ENCODE assay signal across 7 cellular contexts in the genomic region with DNA sequence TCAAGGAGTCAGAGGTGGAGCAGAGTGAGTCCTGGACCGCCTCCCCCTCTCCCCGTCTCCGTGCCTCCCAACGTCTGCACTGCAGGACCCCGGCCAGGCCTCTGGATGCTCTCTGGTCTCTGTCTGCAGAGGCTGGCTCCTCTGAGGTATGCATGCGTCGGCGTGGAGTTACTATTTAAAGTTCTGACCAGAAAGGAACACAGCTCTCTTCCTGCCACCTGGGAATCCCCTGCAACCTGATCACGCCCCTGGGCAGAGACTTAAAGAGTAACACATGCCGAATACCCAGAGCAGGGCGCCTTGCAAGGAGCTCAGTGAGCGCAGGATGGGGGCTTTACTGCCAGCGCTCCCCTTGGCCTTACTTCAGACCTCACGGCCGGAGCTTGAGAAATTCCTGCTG. TPM values are rescaled to one million over a fixed set of nuclear protein-coding genes. Genes with fewer than 3 reads are reported as not detected.
A peak's percentile ranks its signal among the peaks of the same experiment; 100 is the strongest.
DNase-seq lines count a peak whose midpoint lies in the region; ATAC-seq and TF ChIP-seq lines count a peak whose summit lies in the region.

No MANE protein-coding gene starts in this region.

- H3K36me3 ChIP-seq in testis (ENCODE audit: low read depth, missing control alignments), result no peaks in the 10 kb centered on the region

- peak; percentile 26 to 44 (median 36) for DNase-seq in immature natural killer cell
- DNase-seq in testis, result peak; percentile 66
- DNase-seq in AG08395 (ENCODE audit: low spot score), result no peak
- DNase-seq in occipital lobe (lab: John Stamatoyannopoulos, UW), result no peak

- H3K9me3 Mint-ChIP-seq in activated T-helper 17 cell treated with anti-CD3 and anti-CD28 coated beads, Interleukin-2, amount 50 U/mL, for 72 hours, result no peaks in the 10 kb centered on the region
- H3K9me3 Mint-ChIP-seq in immature natural killer cell, result no peaks in the 10 kb centered on the region

- no peak for TF ChIP-seq CTCF in testis (IDR thresholded peaks at IDR 0.05)

- peak overlapping the region; percentile 61 for H3K27ac Mint-ChIP-seq in activated T-helper 17 cell treated with anti-CD3 and anti-CD28 coated beads, Interleukin-2, amount 50 U/mL, for 72 hours
- H3K27ac Mint-ChIP-seq in immature natural killer cell, result peak overlapping the region; percentile 88 to 97 (median 91)

- H3K27me3 ChIP-seq in testis, result no peaks in the 10 kb centered on the region

- H3K4me1 Mint-ChIP-seq in activated T-helper 17 cell treated with anti-CD3 and anti-CD28 coated beads, Interleukin-2, amount 50 U/mL, for 72 hours, result peaks cover 72% of the 10 kb centered on the region
- H3K4me1 Mint-ChIP-seq in immature natural killer cell, result peaks cover 92 to 100% of the 10 kb centered on the region in 2 donors

- WGBS in testis, 2 donors, result 27 to 35% methylated on average over 6 to 15 of the region's 15 CpGs

- H3K36me3 Mint-ChIP-seq in activated T-helper 17 cell treated with anti-CD3 and anti-CD28 coated beads, Interleukin-2, amount 50 U/mL, for 72 hours (ENCODE audit: low read depth), result peaks cover 98% of the 10 kb centered on the region
- H3K36me3 Mint-ChIP-seq in immature natural killer cell, result peaks cover 30 to 63% (median 39%) of the 10 kb centered on the region in 3 donors

- H3K9me3 ChIP-seq in testis, result no peaks in the 10 kb centered on the region

- H3K4me3 ChIP-seq in testis, result no peak overlapping the region

- ATAC-seq in GM19467 (IDR thresholded peaks at IDR 0.05; ENCODE audit: unreplicated experiment) (peak; percentile 76), HG03460 (IDR thresholded peaks at IDR 0.05; ENCODE audit: unreplicated experiment) (peak; percentile 91)
- ATAC-seq in activated T-helper 17 cell treated with anti-CD3 and anti-CD28 coated beads, Interleukin-2, amount 50 U/mL, for 72 hours (replicated peaks), result peak; percentile 97

- peak overlapping the region; percentile 76 for H3K4me3 Mint-ChIP-seq in activated T-helper 17 cell treated with anti-CD3 and anti-CD28 coated beads, Interleukin-2, amount 50 U/mL, for 72 hours
- H3K4me3 Mint-ChIP-seq in immature natural killer cell, result peak overlapping the region; percentile 63 to 77 (median 73)

- intact Hi-C loops in testis (cut with DNase I; ENCODE audit: low total_unique reads), result no loop called here

- H3K27me3 Mint-ChIP-seq in activated T-helper 17 cell treated with anti-CD3 and anti-CD28 coated beads, Interleukin-2, amount 50 U/mL, for 72 hours, result no peaks in the 10 kb centered on the region
- H3K27me3 Mint-ChIP-seq in immature natural killer cell (ENCODE audit: low read depth in 3 of 3), result peaks cover 2 to 6% (median 5%) of the 10 kb centered on the region in 3 donors

- peaks cover 22% of the 10 kb centered on the region for H3K4me1 ChIP-seq in testis

- no peak overlapping the region for H3K27ac ChIP-seq in testis

- TF ChIP-seq POLR2A in testis (IDR thresholded peaks at IDR 0.05), result no peak

RNA-seq across cellular contexts. Expression of gene ANXA6, which starts 16.0 kb away (rescaled TPM):
- 100 to 1,000 TPM; 432 to 559 TPM for total RNA-seq in activated T-helper 17 cell treated with anti-CD3 and anti-CD28 coated beads, Interleukin-2, amount 50 U/mL, for 72 hours
- 100 to 1,000 TPM; 313 to 679 (median 395) TPM for polyA plus RNA-seq in immature natural killer cell
- 100 to 1,000 TPM; 116 to 180 TPM for total RNA-seq in testis
- 152 TPM for polyA plus RNA-seq in testis (ENCODE audit: insufficient read depth, low read depth, low replicate concordance)
- total RNA-seq in occipital lobe, result 74.7 TPM

Comparison
In these comparisons a context has a peak if more than half of its experiments do, and no peak if none do; other contexts are left out.
1. DNase-seq: peak in immature natural killer cell (3 of 3) and testis (single experiment); none in AG08395 (single experiment) and occipital lobe (single experiment).
2. Peak in every context shown above with its lines, with median percentiles within 50 percentile points of each other: ATAC-seq.